Comparison of ENCODE assay signal across 8 cellular contexts in the genomic region with DNA sequence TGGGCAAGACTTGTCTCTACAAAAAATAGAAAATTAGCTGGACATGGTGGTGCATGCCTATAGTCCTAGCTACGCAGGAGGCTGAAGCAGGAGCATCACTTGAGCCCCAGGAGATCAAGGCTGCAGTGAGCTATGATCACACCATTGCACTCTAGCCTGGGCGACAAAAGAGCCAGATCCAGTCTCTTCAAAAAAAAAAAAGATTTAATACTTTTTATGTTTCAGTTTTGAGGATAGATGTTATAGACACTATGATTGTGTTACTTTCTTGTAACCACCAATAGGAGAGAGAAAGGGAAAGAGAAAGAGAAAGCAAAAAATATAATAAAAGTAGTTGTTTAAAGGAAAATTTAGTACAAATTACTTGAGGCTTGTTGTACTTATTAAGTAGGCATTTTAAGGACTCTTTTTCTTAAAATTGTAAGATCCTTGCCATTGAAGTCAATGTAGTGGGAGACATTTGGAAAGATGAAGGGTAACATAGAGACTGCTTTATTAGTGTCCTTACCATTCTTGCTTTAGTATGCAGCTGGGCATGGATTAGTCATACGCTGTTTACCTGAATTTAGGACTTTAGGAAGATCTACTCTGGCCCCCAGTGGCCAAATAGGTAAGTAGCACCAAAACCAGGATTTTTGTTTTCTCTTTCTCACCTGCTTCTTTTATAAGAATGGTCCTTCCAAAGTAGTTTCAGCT. TPM values are rescaled to one million over a fixed set of nuclear protein-coding genes. Genes with fewer than 3 reads are reported as not detected.
DNase-seq lines count a peak whose midpoint lies in the region; ATAC-seq and TF ChIP-seq lines count a peak whose summit lies in the region.

No MANE protein-coding gene starts in this region.

- no peaks in the 10 kb centered on the region for H3K36me3 Mint-ChIP-seq in activated CD4-positive, alpha-beta T cell treated with anti-CD3 and anti-CD28 coated beads, Interleukin-2, amount 10 ng/mL, durations not matched to agents 7 days and 5 days (ENCODE audit: low read depth)

- peak overlapping the region; percentile 79 for H3K27ac Mint-ChIP-seq in activated CD4-positive, alpha-beta T cell treated with anti-CD3 and anti-CD28 coated beads, Interleukin-2, amount 10 ng/mL, durations not matched to agents 7 days and 5 days

- no peaks in the 10 kb centered on the region for H3K9me3 ChIP-seq in DOHH2 (ENCODE audit: control insufficient read depth, insufficient read depth, low read length)
- H3K9me3 ChIP-seq in parathyroid adenoma (ENCODE audit: control insufficient read depth, low read length): no peaks in the 10 kb centered on the region

- DNase-seq in NCI-H2227 (lab: John Stamatoyannopoulos, UW; ENCODE audit: unreplicated experiment) (peak; percentile 31), fibroblast of pulmonary artery (ENCODE audit: low read depth) (peak; percentile 77), epidermal melanocyte (ENCODE audit: insufficient read length, low spot score) (no peak)
- peak; percentile 53 for DNase-seq in activated CD4-positive, alpha-beta T cell treated with anti-CD3 and anti-CD28 coated beads, Interleukin-2, amount 10 ng/mL, durations not matched to agents 7 days and 5 days

- no peaks in the 10 kb centered on the region for H3F3A ChIP-seq in DOHH2 (ENCODE audit: control insufficient read depth, insufficient read depth)

- peak overlapping the region; percentile 43 for H2AFZ ChIP-seq in parathyroid adenoma

- TF ChIP-seq CTCF in DOHH2 (IDR thresholded peaks at IDR 0.05; ENCODE audit: low read depth, low read length, poor library complexity, severe bottlenecking) (peak; percentile 62), fibroblast of pulmonary artery (IDR thresholded peaks at IDR 0.05; ENCODE audit: low read length, missing control alignments) (peak; percentile 64), parathyroid adenoma (IDR thresholded peaks at IDR 0.05) (peak; percentile 71)

- H4K20me1 ChIP-seq in DOHH2 (ENCODE audit: control insufficient read depth, insufficient read depth, low read depth, low read length): no peaks in the 10 kb centered on the region

- H3K27ac ChIP-seq in DOHH2 (ENCODE audit: low read depth, low read length) (no peak overlapping the region), parathyroid adenoma (no peak overlapping the region)

- H3K9ac ChIP-seq in parathyroid adenoma: no peak overlapping the region

- no peaks in the 10 kb centered on the region for H3K9me2 ChIP-seq in DOHH2 (replicated peaks; ENCODE audit: control insufficient read depth, low read length)

- H3K27me3 Mint-ChIP-seq in activated CD4-positive, alpha-beta T cell treated with anti-CD3 and anti-CD28 coated beads, Interleukin-2, amount 10 ng/mL, durations not matched to agents 7 days and 5 days: no peaks in the 10 kb centered on the region

- H3K4me2 ChIP-seq in DOHH2 (ENCODE audit: low read length): no peak overlapping the region
- H3K4me2 ChIP-seq in parathyroid adenoma (ENCODE audit: low read length): no peak overlapping the region

- H3K4me1 ChIP-seq in DOHH2 (ENCODE audit: control insufficient read depth, low read length): no peaks in the 10 kb centered on the region
- H3K4me1 ChIP-seq in parathyroid adenoma: no peaks in the 10 kb centered on the region

- H3K4me3 ChIP-seq in DOHH2 (ENCODE audit: low read length) (no peak overlapping the region), fibroblast of pulmonary artery (replicated peaks; ENCODE audit: low read depth, low read length) (no peak overlapping the region), parathyroid adenoma (ENCODE audit: low read depth, low read length) (peak overlapping the region; percentile 2)

- H3K4me1 Mint-ChIP-seq in activated CD4-positive, alpha-beta T cell treated with anti-CD3 and anti-CD28 coated beads, Interleukin-2, amount 10 ng/mL, durations not matched to agents 7 days and 5 days: peaks cover 9% of the 10 kb centered on the region

- H3K9me3 Mint-ChIP-seq in activated CD4-positive, alpha-beta T cell treated with anti-CD3 and anti-CD28 coated beads, Interleukin-2, amount 10 ng/mL, durations not matched to agents 7 days and 5 days: no peaks in the 10 kb centered on the region

- POLR2A ChIA-PET in activated CD4-positive, alpha-beta T cell treated with anti-CD3 and anti-CD28 coated beads, Interleukin-2, amount 10 ng/mL, durations not matched to agents 7 days and 5 days (lab: Charles Lee): interaction anchor here (0.7 kb wide), 1 partner anchor 11 kb away, joined by 10 read pairs; no protein-coding TSS in a partner anchor

- peak overlapping the region; percentile 51 for H3K4me3 Mint-ChIP-seq in activated CD4-positive, alpha-beta T cell treated with anti-CD3 and anti-CD28 coated beads, Interleukin-2, amount 10 ng/mL, durations not matched to agents 7 days and 5 days

- H3K27me3 ChIP-seq in DOHH2 (ENCODE audit: control insufficient read depth, low read length): peaks cover 2% of the 10 kb centered on the region
- no peaks in the 10 kb centered on the region for H3K27me3 ChIP-seq in parathyroid adenoma (ENCODE audit: control insufficient read depth, insufficient read depth, low read length)

- H3K79me2 ChIP-seq in DOHH2 (ENCODE audit: control insufficient read depth, low read length): no peaks in the 10 kb centered on the region
- no peaks in the 10 kb centered on the region for H3K79me2 ChIP-seq in parathyroid adenoma

- H3K36me3 ChIP-seq in DOHH2 (ENCODE audit: control insufficient read depth, low read length) (no peaks in the 10 kb centered on the region), parathyroid adenoma (ENCODE audit: control insufficient read depth, insufficient read depth, low read length) (no peaks in the 10 kb centered on the region)

- CTCF ChIA-PET in activated CD4-positive, alpha-beta T cell treated with anti-CD3 and anti-CD28 coated beads, Interleukin-2, amount 10 ng/mL, durations not matched to agents 7 days and 5 days (lab: Charles Lee): interaction anchor here (0.6 to 1.5 kb wide), 5 partner anchors 11 to 524 kb away, joined by 3 to 8 read pairs (median 4); partner anchors contain the start of gene GRAMD1C

- ATAC-seq in GM19372 (IDR thresholded peaks at IDR 0.05; ENCODE audit: low read depth, unreplicated experiment) (peak; percentile 97), HG03342 (IDR thresholded peaks at IDR 0.05; ENCODE audit: unreplicated experiment) (peak; percentile 94)

RNA-seq across cellular contexts. Expression of gene ZDHHC23, which starts 35.1 kb away (rescaled TPM):
- total RNA-seq in activated CD4-positive, alpha-beta T cell treated with anti-CD3 and anti-CD28 coated beads, Interleukin-2, amount 10 ng/mL, durations not matched to agents 7 days and 5 days: 1 to 10 TPM; 2.8 to 3.3 TPM
